In the genomic region with DNA sequence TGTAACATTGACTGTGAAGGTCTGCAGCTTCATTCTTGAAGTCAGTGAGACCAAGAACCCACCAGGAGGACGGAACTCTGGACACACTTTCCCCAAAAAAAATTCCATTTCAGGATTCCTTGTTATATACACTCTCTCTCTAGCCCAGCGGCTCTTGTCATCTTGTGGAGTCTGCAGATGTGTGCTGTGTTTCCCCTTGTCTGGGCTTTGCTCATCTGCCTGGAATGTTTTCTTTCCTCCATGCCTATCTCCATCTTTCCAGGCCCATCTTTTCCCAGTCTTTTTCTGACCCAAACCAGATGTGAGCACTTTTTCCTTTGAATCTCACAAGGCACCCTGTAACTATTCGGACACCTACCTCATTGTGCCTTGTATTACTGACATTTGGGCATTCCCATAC, we compare ENCODE assay signal across 32 cellular contexts.
"Had no signal": no experiment of that assay in that cellular context is flagged by ENCODE, and none has a peak within 500 bp of the region (broad histone marks: within the 10 kb centered on the region; RNA-seq: fewer than 3 reads in every experiment).

No MANE protein-coding gene starts in this region.

- H3K27ac Mint-ChIP-seq: activated CD4-positive, alpha-beta T cell treated with anti-CD3 and anti-CD28 coated beads for 36 hours; activated naive CD4-positive, alpha-beta T cell treated with anti-CD3 and anti-CD28 coated beads, Interleukin-2, amount 10 ng/mL, durations not matched to agents 7 days and 5 days; activated naive CD8-positive, alpha-beta T cell treated with anti-CD3 and anti-CD28 coated beads, Interleukin-2, amount 10 ng/mL, durations not matched to agents 7 days and 5 days; activated T-cell treated with anti-CD3 and anti-CD28 coated beads, Interleukin-2, amount 50 U/mL, for 72 hours; effector memory CD8-positive, alpha-beta T cell; immature natural killer cell; memory B cell; naive thymus-derived CD8-positive, alpha-beta T cell; stimulated activated naive B cell treated with anti-CD40 and anti-IgM and Interleukin-4, amounts not matched to agents 10 μg/mL and 1 μg/mL and 100 μg/mL, for 72 hours; T-helper 2 cell treated with Interferon-gamma antibody and Interleukin-4, amounts not matched to agents 5 μg/mL and 100 μg/mL, for 36 hours had no signal

- H3K4me3 ChIP-seq: ascending aorta, pancreas, prostate gland, stomach, tibial artery, upper lobe of right lung had no signal

- H3K4me3 Mint-ChIP-seq: activated CD4-positive, alpha-beta T cell treated with anti-CD3 and anti-CD28 coated beads for 36 hours; activated naive CD4-positive, alpha-beta T cell treated with anti-CD3 and anti-CD28 coated beads, Interleukin-2, amount 10 ng/mL, durations not matched to agents 7 days and 5 days; activated naive CD8-positive, alpha-beta T cell treated with anti-CD3 and anti-CD28 coated beads, Interleukin-2, amount 10 ng/mL, durations not matched to agents 7 days and 5 days; activated T-cell treated with anti-CD3 and anti-CD28 coated beads, Interleukin-2, amount 50 U/mL, for 72 hours; effector memory CD8-positive, alpha-beta T cell; immature natural killer cell; memory B cell; naive thymus-derived CD8-positive, alpha-beta T cell; neural crest cell; stimulated activated naive B cell treated with anti-CD40 and anti-IgM and Interleukin-4, amounts not matched to agents 10 μg/mL and 1 μg/mL and 100 μg/mL, for 72 hours; T-helper 2 cell treated with Interferon-gamma antibody and Interleukin-4, amounts not matched to agents 5 μg/mL and 100 μg/mL, for 36 hours had no signal

- H3K36me3 ChIP-seq: ascending aorta, pancreas, prostate gland, stomach, tibial artery, upper lobe of right lung had no signal

- FAIRE-seq: kidney, pancreas, small intestine had no signal

- H3K27ac ChIP-seq: ascending aorta, pancreas, prostate gland, stomach, tibial artery, upper lobe of right lung had no signal

- DNase-seq: activated CD4-positive, CD25-positive, alpha-beta regulatory T cell; activated gamma-delta T cell; activated naive CD4-positive, alpha-beta T cell treated with anti-CD3 and anti-CD28 coated beads, Interleukin-2, amount 10 ng/mL, durations not matched to agents 7 days and 5 days; activated naive CD8-positive, alpha-beta T cell treated with anti-CD3 and anti-CD28 coated beads, Interleukin-2, amount 10 ng/mL, durations not matched to agents 7 days and 5 days; activated T-cell treated with anti-CD3 and anti-CD28 coated beads for 4 hours; activated T-cell treated with anti-CD3 and anti-CD28 coated beads, Interleukin-2, amount 50 U/mL, for 72 hours; caudate nucleus; cortex of kidney; effector memory CD8-positive, alpha-beta T cell; head of caudate nucleus; hypothalamus; immature natural killer cell; kidney; naive thymus-derived CD8-positive, alpha-beta T cell; nucleus accumbens; pancreas; retina; small intestine; stimulated activated CD4-positive, alpha-beta T cell treated with anti-CD3 and anti-CD28 coated beads, Interleukin-15, amount 100 ng/mL, for 24 hours; stimulated activated CD4-positive, alpha-beta T cell treated with anti-CD3 and anti-CD28 coated beads, Interleukin-2, amount 100 ng/mL, for 24 hours; stimulated activated naive B cell treated with anti-CD40 and anti-IgM and Interleukin-4, amounts not matched to agents 10 μg/mL and 1 μg/mL and 100 μg/mL, for 72 hours; stomach; T-helper 1 cell; tibial artery; upper lobe of right lung had no signal

- H3K9me3 ChIP-seq: ascending aorta, pancreas, prostate gland, tibial artery, upper lobe of right lung had no signal

- H3K27me3 Mint-ChIP-seq: effector memory CD8-positive, alpha-beta T cell had no signal

- H3K9me3 Mint-ChIP-seq: effector memory CD8-positive, alpha-beta T cell; immature natural killer cell had no signal

- H3K4me1 ChIP-seq: prostate gland, upper lobe of right lung had no signal

- H3K4me1 Mint-ChIP-seq: memory B cell; stimulated activated naive B cell treated with anti-CD40 and anti-IgM and Interleukin-4, amounts not matched to agents 10 μg/mL and 1 μg/mL and 100 μg/mL, for 72 hours had no signal

- ATAC-seq: activated CD4-positive, alpha-beta T cell treated with anti-CD3 and anti-CD28 coated beads for 36 hours; activated T-cell treated with anti-CD3 and anti-CD28 coated beads, Interleukin-2, amount 50 U/mL, for 72 hours; effector memory CD8-positive, alpha-beta T cell; naive thymus-derived CD8-positive, alpha-beta T cell; pancreas; sciatic nerve; stimulated activated naive B cell treated with anti-CD40 and anti-IgM and Interleukin-4, amounts not matched to agents 10 μg/mL and 1 μg/mL and 100 μg/mL, for 72 hours; upper lobe of right lung had no signal

- H3K36me3 Mint-ChIP-seq: activated naive CD4-positive, alpha-beta T cell treated with anti-CD3 and anti-CD28 coated beads, Interleukin-2, amount 10 ng/mL, durations not matched to agents 7 days and 5 days had no signal

- H3K27me3 ChIP-seq: ascending aorta, pancreas, stomach, tibial artery, upper lobe of right lung had no signal
